In the genomic region with DNA sequence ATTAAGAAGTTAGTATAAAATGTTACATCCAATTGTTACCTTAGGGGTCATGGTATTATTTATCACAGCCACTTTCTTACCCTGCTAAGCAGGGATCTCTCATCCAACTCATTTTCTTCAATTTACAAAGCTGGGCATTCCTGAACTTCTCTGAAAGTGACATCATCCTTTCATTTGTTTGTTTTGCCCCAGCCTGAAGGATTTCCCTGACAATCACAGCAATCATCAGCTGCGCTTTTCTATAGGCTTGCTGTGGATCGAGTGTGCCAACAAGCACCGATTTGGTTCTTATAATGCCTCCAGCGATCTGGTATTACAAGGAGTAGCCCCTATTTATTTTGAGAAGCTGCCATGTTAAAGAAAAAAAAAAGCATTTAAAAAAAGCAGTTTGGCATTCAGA, we compare ENCODE assay signal across 11 cellular contexts.
A peak's percentile ranks its signal among the peaks of the same experiment; 100 is the strongest.
DNase-seq lines count a peak whose midpoint lies in the region; ATAC-seq and TF ChIP-seq lines count a peak whose summit lies in the region.
"Had no signal": no experiment of that assay in that cellular context is flagged by ENCODE, and none has a peak within 500 bp of the region (broad histone marks: within the 10 kb centered on the region; RNA-seq: fewer than 3 reads in every experiment).

No MANE protein-coding gene starts in this region.

- CTCF ChIA-PET in AG04449 (lab: Yijun Ruan, JAX) (interaction anchor here (1.3 to 2.4 kb wide), 2 partner anchors 36 to 38 kb away, joined by 3 to 10 read pairs; no protein-coding TSS in a partner anchor), HEK293T (lab: Yijun Ruan, JAX) (interaction anchor here (0.6 to 0.8 kb wide), 2 partner anchors 39 to 584 kb away, joined by 3 to 5 read pairs; no protein-coding TSS in a partner anchor)

- TF ChIP-seq CTCF in AG04449 (IDR thresholded peaks at IDR 0.05; ENCODE audit: insufficient read depth, low read length, missing control alignments), result no peak

- no peak for ATAC-seq in GM21619 (IDR thresholded peaks at IDR 0.05; ENCODE audit: unreplicated experiment)

- H3K27ac ChIP-seq in iPS DF 6.9 (ENCODE audit: low read length), result no peak overlapping the region
- H3K27ac ChIP-seq: SJSA1, stomach had no signal

- no peak overlapping the region for H3K4me3 ChIP-seq in AG04449 (ENCODE audit: low read depth, low read length)
- H3K4me3 ChIP-seq in iPS DF 6.9 (ENCODE audit: low read length), result no peak overlapping the region
- H3K4me3 ChIP-seq: SJSA1, stomach had no signal

- no peaks in the 10 kb centered on the region for H3K9me3 ChIP-seq in iPS DF 6.9 (ENCODE audit: control insufficient read depth, insufficient read depth, low read length)
- H3K9me3 ChIP-seq: SJSA1, stomach had no signal

- DNase-seq in AG04449 (ENCODE audit: low read depth, low spot score) (peak; percentile 9), HEK293T (ENCODE audit: extremely low spot score) (peak; percentile 27), SK-MEL-5 (ENCODE audit: low read depth, low spot score) (peak; percentile 24), iPS DF 6.9 (ENCODE audit: low read depth, low spot score) (peak; percentile 64), middle frontal gyrus (ENCODE audit: extremely low spot score, low spot score) (no peak), globus pallidus (ENCODE audit: low spot score) (no peak), mesenteric fat pad (ENCODE audit: low spot score) (no peak)
- DNase-seq: activated CD4-positive, alpha-beta memory T cell treated with anti-CD3 and anti-CD28 coated beads for 36 hours; stomach had no signal

- H3K36me3 ChIP-seq in iPS DF 6.9 (ENCODE audit: control insufficient read depth, insufficient read depth, low read length), result no peaks in the 10 kb centered on the region
- H3K36me3 ChIP-seq: SJSA1, stomach had no signal

- POLR2A ChIA-PET in AG04449 (lab: Yijun Ruan, JAX), result no interaction called here
- POLR2A ChIA-PET in HEK293T (lab: Yijun Ruan, JAX), result no interaction called here

- in situ Hi-C loops in SK-MEL-5 (cut with HindIII; ENCODE audit: low pct_unique_long_range_greater_than_20kb, low sequenced_read_pairs), result loop anchor here (10.0 kb wide), 1 partner anchor 138 kb away; no protein-coding TSS in a partner anchor

- H3K4me1 ChIP-seq in iPS DF 6.9 (ENCODE audit: control insufficient read depth, insufficient read depth, low read length), result no peaks in the 10 kb centered on the region
- H3K4me1 ChIP-seq: SJSA1, stomach had no signal

- WGBS in iPS DF 6.9 (ENCODE audit: insufficient coverage, insufficient read length), result no CpG with 5 or more reads among the region's 4 CpGs

- no peaks in the 10 kb centered on the region for H3K27me3 ChIP-seq in iPS DF 6.9 (ENCODE audit: control insufficient read depth, insufficient read depth, low read length)
- H3K27me3 ChIP-seq: SJSA1, stomach had no signal

TF ChIP-seq in HEK293T, 16 proteins besides CTCF, POLR2A, EP300 and RAD21:
- no peak for TF ChIP-seq L3MBTL2 (conservative IDR thresholded peaks at IDR 0.05)
- TF ChIP-seq FOXM1 (IDR thresholded peaks at IDR 0.05; ENCODE audit: borderline replicate concordance), result no peak
- TF ChIP-seq ELF4 (IDR thresholded peaks at IDR 0.05), result no peak
- TF ChIP-seq ARNT (IDR thresholded peaks at IDR 0.05), result no peak
- no peak for TF ChIP-seq FOXK2 (IDR thresholded peaks at IDR 0.05)
- no peak for TF ChIP-seq HDGF (IDR thresholded peaks at IDR 0.05; ENCODE audit: borderline replicate concordance)
- no peak for TF ChIP-seq CTBP1 (IDR thresholded peaks at IDR 0.05; ENCODE audit: borderline replicate concordance)
- TF ChIP-seq, protein P1, sequence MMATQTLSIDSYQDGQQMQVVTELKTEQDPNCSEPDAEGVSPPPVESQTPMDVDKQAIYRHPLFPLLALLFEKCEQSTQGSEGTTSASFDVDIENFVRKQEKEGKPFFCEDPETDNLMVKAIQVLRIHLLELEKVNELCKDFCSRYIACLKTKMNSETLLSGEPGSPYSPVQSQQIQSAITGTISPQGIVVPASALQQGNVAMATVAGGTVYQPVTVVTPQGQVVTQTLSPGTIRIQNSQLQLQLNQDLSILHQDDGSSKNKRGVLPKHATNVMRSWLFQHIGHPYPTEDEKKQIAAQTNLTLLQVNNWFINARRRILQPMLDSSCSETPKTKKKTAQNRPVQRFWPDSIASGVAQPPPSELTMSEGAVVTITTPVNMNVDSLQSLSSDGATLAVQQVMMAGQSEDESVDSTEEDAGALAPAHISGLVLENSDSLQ (IDR thresholded peaks at IDR 0.05), result no peak
- TF ChIP-seq LEF1 (IDR thresholded peaks at IDR 0.05; ENCODE audit: borderline replicate concordance), result no peak

Comparison
In these comparisons a context has a peak if more than half of its experiments do, and no peak if none do; other contexts are left out.
1. DNase-seq: peak in AG04449 (single experiment), HEK293T (single experiment), SK-MEL-5 (single experiment) and iPS DF 6.9 (single experiment); none in middle frontal gyrus (single experiment), globus pallidus (single experiment) and mesenteric fat pad (single experiment).